27 cellular contexts compared by ENCODE assay signal in the genomic region with DNA sequence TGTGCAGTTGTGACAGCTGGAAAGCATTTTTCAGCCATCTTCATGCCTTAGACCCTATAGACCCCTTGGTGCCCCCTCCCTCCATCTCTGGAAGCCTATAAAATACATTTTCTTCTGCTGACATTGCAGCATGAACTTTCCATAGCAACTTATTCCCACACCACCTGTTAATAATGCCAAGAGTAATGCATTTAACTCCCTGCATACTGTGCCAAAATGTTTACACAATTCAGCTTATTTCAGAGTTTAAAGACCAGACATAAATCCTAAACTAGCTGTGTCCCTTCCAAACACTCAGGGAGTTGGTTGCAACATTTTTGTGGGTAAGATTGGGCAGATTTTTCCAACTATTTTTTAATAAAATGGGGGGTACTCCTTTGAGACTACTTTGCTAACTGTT.
"Had no signal": no experiment of that assay in that cellular context is flagged by ENCODE, and none has a peak within 500 bp of the region (broad histone marks: within the 10 kb centered on the region; RNA-seq: fewer than 3 reads in every experiment).

No MANE protein-coding gene starts in this region.

- DNase-seq: activated B cell treated with CpG ODN at 0.5 μM for 24 hours; activated CD4-positive, alpha-beta T cell treated with anti-CD3 and anti-CD28 coated beads for 36 hours; activated CD4-positive, alpha-beta T cell treated with anti-CD3 and anti-CD28 coated beads, Interleukin-2, amount 50 U/mL, for 4 hours; activated CD8-positive, alpha-beta memory T cell treated with anti-CD3 and anti-CD28 coated beads for 24 hours; activated CD8-positive, alpha-beta memory T cell treated with anti-CD3 and anti-CD28 coated beads, Interleukin-2, amount 50 U/mL, for 4 hours; activated T-cell treated with anti-CD3 and anti-CD28 coated beads, Interleukin-2, amount 50 U/mL, for 24 hours; adrenal gland; effector memory CD4-positive, alpha-beta T cell; foreskin keratinocyte; kidney glomerular epithelial cell; left ventricle myocardium superior; mammary epithelial cell; midbrain; ovary; stimulated activated CD4-positive, alpha-beta T cell treated with anti-CD3 and anti-CD28 coated beads, Interleukin-12 subunit alpha, Interleukin-12 subunit beta, amount 100 ng/mL, for 4 hours; stimulated activated CD4-positive, alpha-beta T cell treated with anti-CD3 and anti-CD28 coated beads, Interleukin-4, amount 100 ng/mL, for 4 hours; stimulated activated naive CD8-positive, alpha-beta T cell treated with anti-CD3 and anti-CD28 coated beads, Interleukin-15, Interleukin-2, amounts not matched to agents 100 U/mL and 50 U/mL, for 24 hours; substantia nigra; T1000; thyroid gland; upper lobe of right lung had no signal

- H3K4me3 ChIP-seq: adrenal gland, breast epithelium, ovary, prostate gland, thyroid gland, upper lobe of right lung had no signal

- ATAC-seq: activated CD4-positive, alpha-beta T cell treated with anti-CD3 and anti-CD28 coated beads for 36 hours; activated naive CD4-positive, alpha-beta T cell treated with anti-CD3 and anti-CD28 coated beads, Interleukin-2, amount 50 U/mL, for 72 hours; activated T-helper 17 cell treated with anti-CD3 and anti-CD28 coated beads, Interleukin-2, amount 50 U/mL, for 72 hours; foreskin keratinocyte; left ventricle myocardium superior; natural killer cell treated with Interleukin-12 subunit alpha and Interleukin-12 subunit beta and Interleukin-15 and Interleukin-18, amount 100 ng/mL, for 72 hours; stimulated activated naive CD8-positive, alpha-beta T cell treated with anti-CD3 and anti-CD28 coated beads, Interleukin-15, Interleukin-2, amounts not matched to agents 100 U/mL and 50 U/mL, for 24 hours; upper lobe of right lung had no signal

- H3K36me3 ChIP-seq: adrenal gland, breast epithelium, neutrophil, ovary, prostate gland, thyroid gland, upper lobe of right lung had no signal

- H3K4me1 ChIP-seq: breast epithelium, foreskin keratinocyte, prostate gland, upper lobe of right lung had no signal

- H3K27me3 ChIP-seq: adrenal gland, breast epithelium, neutrophil, ovary, thyroid gland, upper lobe of right lung had no signal

- H3K9me3 ChIP-seq: adrenal gland, breast epithelium, neutrophil, ovary, prostate gland, thyroid gland, upper lobe of right lung had no signal

- H3K27ac ChIP-seq: adrenal gland, breast epithelium, foreskin keratinocyte, neutrophil, ovary, prostate gland, thyroid gland, upper lobe of right lung had no signal
